In the genomic region with DNA sequence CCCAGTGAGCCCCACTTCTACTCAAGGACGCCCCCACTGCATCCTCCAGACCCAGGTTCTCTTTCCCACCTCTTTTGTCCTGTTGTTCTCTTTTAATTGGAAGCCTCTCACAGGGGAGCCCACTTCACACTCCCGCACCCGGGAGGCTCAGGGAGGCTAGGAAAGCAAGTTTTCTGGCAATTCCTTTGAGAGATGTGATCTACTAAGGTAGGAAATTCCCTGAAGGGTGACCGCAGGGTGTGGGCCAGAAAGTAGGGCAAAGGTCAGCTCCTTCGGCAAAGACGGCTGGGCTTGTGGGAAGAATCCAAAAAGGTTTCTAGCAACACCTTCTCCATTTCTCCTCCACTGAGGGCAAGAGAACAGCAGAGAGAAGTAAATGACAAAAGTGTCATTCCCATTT, we compare ENCODE assay signal across 26 cellular contexts.
DNase-seq lines count a peak whose midpoint lies in the region; ATAC-seq and TF ChIP-seq lines count a peak whose summit lies in the region.
"Had no signal": no experiment of that assay in that cellular context is flagged by ENCODE, and none has a peak within 500 bp of the region (broad histone marks: within the 10 kb centered on the region; RNA-seq: fewer than 3 reads in every experiment).

No MANE protein-coding gene starts in this region.

- H3K27me3 ChIP-seq in HUES48 (ENCODE audit: control insufficient read depth, insufficient read depth, low read length) (no peaks in the 10 kb centered on the region), ascending aorta (no peaks in the 10 kb centered on the region), lower lobe of right lung (ENCODE audit: low read depth) (no peaks in the 10 kb centered on the region), upper lobe of left lung (no peaks in the 10 kb centered on the region)
- H3K27me3 ChIP-seq: cardiac muscle cell, esophagus squamous epithelium, hepatocyte, MG63, tibial nerve had no signal

- peaks cover 22% of the 10 kb centered on the region for H3K4me1 ChIP-seq in HUES48 (ENCODE audit: control insufficient read depth, insufficient read depth, low read length)
- peaks cover 16 to 22% of the 10 kb centered on the region in 2 donors for H3K4me1 ChIP-seq in ascending aorta
- peaks cover 62% of the 10 kb centered on the region for H3K4me1 ChIP-seq in lower lobe of right lung
- H3K4me1 ChIP-seq in upper lobe of left lung = peaks cover 41 to 58% (median 49%) of the 10 kb centered on the region in 4 donors

- ATAC-seq in lower lobe of right lung (no peak), upper lobe of left lung (ENCODE audit: low FRiP score in 2 of 2) (no peak), SK-N-SH treated with all-trans-retinoic acid at 6 μM for 48 hours (no peak), GM21825 (IDR thresholded peaks at IDR 0.05; ENCODE audit: unreplicated experiment) (no peak)
- ATAC-seq: activated T-helper 17 cell treated with anti-CD3 and anti-CD28 coated beads, Interleukin-2, amount 50 U/mL, for 72 hours; T-helper 17 cell had no signal

- no peaks in the 10 kb centered on the region for H3K36me3 ChIP-seq in HUES48 (ENCODE audit: control insufficient read depth, insufficient read depth, low read length)
- no peaks in the 10 kb centered on the region for H3K36me3 ChIP-seq in ascending aorta
- H3K36me3 ChIP-seq in lower lobe of right lung = no peaks in the 10 kb centered on the region
- no peaks in the 10 kb centered on the region for H3K36me3 ChIP-seq in upper lobe of left lung
- H3K36me3 ChIP-seq: cardiac muscle cell, esophagus squamous epithelium, MG63, prostate gland, tibial nerve had no signal

- H3K27ac ChIP-seq in HUES48 (ENCODE audit: low read depth, low read length) (peak overlapping the region; percentile 29), ascending aorta (peak overlapping the region; percentile 2 to 99), lower lobe of right lung (peak overlapping the region; percentile 31), upper lobe of left lung (peak overlapping the region in 3 of 4 donors; percentile 94 to 99 (median 95))
- H3K27ac ChIP-seq: cardiac muscle cell, GM23248, hepatocyte, prostate gland, SK-N-MC had no signal

- H3K4me3 ChIP-seq in HUES48 (ENCODE audit: low read depth, low read length) (no peak overlapping the region), ascending aorta (no peak overlapping the region), lower lobe of right lung (no peak overlapping the region), upper lobe of left lung (no peak overlapping the region)
- H3K4me3 ChIP-seq: cardiac muscle cell, esophagus squamous epithelium, GM23248, hepatocyte, MG63, prostate gland, SK-N-MC, tibial nerve had no signal

- intact Hi-C loops in ascending aorta (cut with DNase I) (no loop called here), lower lobe of right lung (cut with DNase I) (no loop called here)

- TF ChIP-seq CTCF in ascending aorta (IDR thresholded peaks at IDR 0.05) (no peak), lower lobe of right lung (IDR thresholded peaks at IDR 0.05) (no peak), upper lobe of left lung (IDR thresholded peaks at IDR 0.05) (no peak)

- 52 to 63% methylated on average over 6 of the region's 6 CpGs for WGBS in upper lobe of left lung, 2 donors

- TF ChIP-seq EP300 in upper lobe of left lung (IDR thresholded peaks at IDR 0.05) = no peak

- DNase-seq in ascending aorta (ENCODE audit: low spot score in 2 of 2) = no peak
- DNase-seq in lower lobe of right lung = no peak
- no peak for DNase-seq in upper lobe of left lung
- DNase-seq in amygdala (lab: John Stamatoyannopoulos, UW) = no peak
- DNase-seq: activated CD4-positive, alpha-beta memory T cell treated with anti-CD3 and anti-CD28 coated beads for 36 hours; activated CD4-positive, CD25-positive, alpha-beta regulatory T cell treated with anti-CD3 and anti-CD28 coated beads, Interleukin-2, amount 50 U/mL, for 72 hours; activated CD8-positive, alpha-beta memory T cell treated with anti-CD3 and anti-CD28 coated beads, Interleukin-2, amount 50 U/mL, for 48 hours; activated naive CD4-positive, alpha-beta T cell treated with anti-CD3 and anti-CD28 coated beads, Interleukin-2, amount 50 U/mL, for 16 hours; DND-41; esophagus squamous epithelium; foreskin melanocyte; GM23248; mesenchymal stem cell; MG63; NCI-H2029 treated with DMSO at 0.1 percent for 48 hours; NCI-H526 treated with DMSO at 0.1 percent for 48 hours; T-helper 17 cell had no signal

- no peak overlapping the region for H3K9ac ChIP-seq in HUES48 (ENCODE audit: low read depth, low read length)
- H3K9ac ChIP-seq: GM23248 had no signal

- no peak for TF ChIP-seq POLR2A in upper lobe of left lung (IDR thresholded peaks at IDR 0.05)

- no peaks in the 10 kb centered on the region for H3K9me3 ChIP-seq in HUES48 (ENCODE audit: control insufficient read depth, insufficient read depth, low read length)
- H3K9me3 ChIP-seq in ascending aorta = no peaks in the 10 kb centered on the region
- no peaks in the 10 kb centered on the region for H3K9me3 ChIP-seq in lower lobe of right lung
- H3K9me3 ChIP-seq in upper lobe of left lung = no peaks in the 10 kb centered on the region
- H3K9me3 ChIP-seq: esophagus squamous epithelium, MG63, prostate gland had no signal

TF ChIP-seq in SK-N-SH treated with all-trans-retinoic acid at 6 μM for 48 hours, 23 proteins besides CTCF, POLR2A, EP300 and RAD21 (continues in another document):
- TF ChIP-seq ESRRG (CRISPR knock-in tag; IDR thresholded peaks at IDR 0.05) = no peak
- no peak for TF ChIP-seq ISL1 (CRISPR knock-in tag; IDR thresholded peaks at IDR 0.05)
- TF ChIP-seq ARNTL (CRISPR knock-in tag; IDR thresholded peaks at IDR 0.05; ENCODE audit: borderline replicate concordance, low read depth) = no peak
- no peak for TF ChIP-seq PPARA (CRISPR knock-in tag; IDR thresholded peaks at IDR 0.05; ENCODE audit: borderline replicate concordance)
- TF ChIP-seq ZNF8 (CRISPR knock-in tag; IDR thresholded peaks at IDR 0.05) = no peak
- no peak for TF ChIP-seq ZNF70 (CRISPR knock-in tag; IDR thresholded peaks at IDR 0.05)
- TF ChIP-seq ZFP30 (CRISPR knock-in tag; IDR thresholded peaks at IDR 0.05) = no peak
- TF ChIP-seq RARB (CRISPR knock-in tag; IDR thresholded peaks at IDR 0.05) = no peak
- TF ChIP-seq GLIS3 (CRISPR knock-in tag; IDR thresholded peaks at IDR 0.05) = no peak
- no peak for TF ChIP-seq POU6F1 (CRISPR knock-in tag; IDR thresholded peaks at IDR 0.05; ENCODE audit: borderline replicate concordance, low read depth)
- no peak for TF ChIP-seq ZC3H10 (CRISPR knock-in tag; IDR thresholded peaks at IDR 0.05)
- TF ChIP-seq ZFP3 (CRISPR knock-in tag; IDR thresholded peaks at IDR 0.05) = no peak
- TF ChIP-seq CSDC2 (CRISPR knock-in tag; IDR thresholded peaks at IDR 0.05) = no peak
- TF ChIP-seq PATZ1 (CRISPR knock-in tag; IDR thresholded peaks at IDR 0.05; ENCODE audit: borderline replicate concordance) = no peak
- no peak for TF ChIP-seq CREB5 (CRISPR knock-in tag; IDR thresholded peaks at IDR 0.05; ENCODE audit: low read depth)

Comparison
In these comparisons a context has a peak if more than half of its experiments do, and no peak if none do; other contexts are left out.
1. H3K27ac ChIP-seq: peak in every context shown above with its lines; median percentile 95 in upper lobe of left lung; 50 in ascending aorta; 31 in lower lobe of right lung; 29 in HUES48.